Comparison of ENCODE assay signal across 1 cellular context in the genomic region with DNA sequence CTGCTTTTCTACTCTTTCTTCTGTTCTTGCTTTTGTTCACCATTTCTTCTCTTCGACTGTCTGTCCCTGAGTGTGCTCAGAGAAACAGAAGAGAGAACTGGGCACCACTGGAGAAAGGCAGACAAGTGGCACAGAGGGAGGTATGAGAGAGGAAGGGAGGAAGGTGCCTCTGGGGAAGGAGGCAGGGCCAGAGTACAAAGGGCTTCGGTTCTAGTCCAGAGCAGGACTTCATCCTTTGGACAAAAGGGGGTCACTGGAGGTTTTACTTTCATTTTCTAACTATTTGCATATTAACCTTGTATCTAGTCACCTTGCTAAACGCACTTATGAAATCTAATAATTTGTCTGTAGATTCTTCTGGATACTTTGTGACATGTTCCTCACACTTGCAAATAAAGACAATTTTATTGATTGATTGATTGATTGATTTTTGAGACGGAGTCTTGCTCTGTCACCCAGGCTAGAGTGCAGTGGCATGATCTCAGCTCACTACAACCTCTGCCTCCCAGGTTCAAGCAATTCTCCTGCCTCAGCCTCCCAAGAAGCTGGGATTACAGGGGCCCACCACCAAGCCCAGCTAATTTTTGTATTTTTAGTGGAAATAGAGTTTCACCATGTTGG.
TF ChIP-seq lines count a peak whose summit lies in the region.

No MANE protein-coding gene starts in this region.

TF ChIP-seq in GM23338, 12 proteins besides CTCF, POLR2A, EP300 and RAD21:
- no peak for TF ChIP-seq JUNB (IDR thresholded peaks at IDR 0.05; ENCODE audit: unreplicated experiment)
- no peak for TF ChIP-seq NANOG (IDR thresholded peaks at IDR 0.05; ENCODE audit: borderline replicate concordance)
- no peak for TF ChIP-seq EZH2 (IDR thresholded peaks at IDR 0.05; ENCODE audit: low read depth, unreplicated experiment)
- TF ChIP-seq, protein P1, sequence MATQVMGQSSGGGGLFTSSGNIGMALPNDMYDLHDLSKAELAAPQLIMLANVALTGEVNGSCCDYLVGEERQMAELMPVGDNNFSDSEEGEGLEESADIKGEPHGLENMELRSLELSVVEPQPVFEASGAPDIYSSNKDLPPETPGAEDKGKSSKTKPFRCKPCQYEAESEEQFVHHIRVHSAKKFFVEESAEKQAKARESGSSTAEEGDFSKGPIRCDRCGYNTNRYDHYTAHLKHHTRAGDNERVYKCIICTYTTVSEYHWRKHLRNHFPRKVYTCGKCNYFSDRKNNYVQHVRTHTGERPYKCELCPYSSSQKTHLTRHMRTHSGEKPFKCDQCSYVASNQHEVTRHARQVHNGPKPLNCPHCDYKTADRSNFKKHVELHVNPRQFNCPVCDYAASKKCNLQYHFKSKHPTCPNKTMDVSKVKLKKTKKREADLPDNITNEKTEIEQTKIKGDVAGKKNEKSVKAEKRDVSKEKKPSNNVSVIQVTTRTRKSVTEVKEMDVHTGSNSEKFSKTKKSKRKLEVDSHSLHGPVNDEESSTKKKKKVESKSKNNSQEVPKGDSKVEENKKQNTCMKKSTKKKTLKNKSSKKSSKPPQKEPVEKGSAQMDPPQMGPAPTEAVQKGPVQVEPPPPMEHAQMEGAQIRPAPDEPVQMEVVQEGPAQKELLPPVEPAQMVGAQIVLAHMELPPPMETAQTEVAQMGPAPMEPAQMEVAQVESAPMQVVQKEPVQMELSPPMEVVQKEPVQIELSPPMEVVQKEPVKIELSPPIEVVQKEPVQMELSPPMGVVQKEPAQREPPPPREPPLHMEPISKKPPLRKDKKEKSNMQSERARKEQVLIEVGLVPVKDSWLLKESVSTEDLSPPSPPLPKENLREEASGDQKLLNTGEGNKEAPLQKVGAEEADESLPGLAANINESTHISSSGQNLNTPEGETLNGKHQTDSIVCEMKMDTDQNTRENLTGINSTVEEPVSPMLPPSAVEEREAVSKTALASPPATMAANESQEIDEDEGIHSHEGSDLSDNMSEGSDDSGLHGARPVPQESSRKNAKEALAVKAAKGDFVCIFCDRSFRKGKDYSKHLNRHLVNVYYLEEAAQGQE (IDR thresholded peaks at IDR 0.05; ENCODE audit: unreplicated experiment): no peak
- TF ChIP-seq EZH2phosphoT487 (IDR thresholded peaks at IDR 0.05; ENCODE audit: unreplicated experiment): no peak
- no peak for TF ChIP-seq POLR2AphosphoS5 (IDR thresholded peaks at IDR 0.05; ENCODE audit: low read depth)
- no peak for TF ChIP-seq ZNF331 (CRISPR knock-in tag; IDR thresholded peaks at IDR 0.05; ENCODE audit: low read depth)
- TF ChIP-seq STAT1 (IDR thresholded peaks at IDR 0.05; ENCODE audit: unreplicated experiment): no peak
- no peak for TF ChIP-seq ZNF114 (CRISPR knock-in tag; IDR thresholded peaks at IDR 0.05)
- TF ChIP-seq, protein P2, sequence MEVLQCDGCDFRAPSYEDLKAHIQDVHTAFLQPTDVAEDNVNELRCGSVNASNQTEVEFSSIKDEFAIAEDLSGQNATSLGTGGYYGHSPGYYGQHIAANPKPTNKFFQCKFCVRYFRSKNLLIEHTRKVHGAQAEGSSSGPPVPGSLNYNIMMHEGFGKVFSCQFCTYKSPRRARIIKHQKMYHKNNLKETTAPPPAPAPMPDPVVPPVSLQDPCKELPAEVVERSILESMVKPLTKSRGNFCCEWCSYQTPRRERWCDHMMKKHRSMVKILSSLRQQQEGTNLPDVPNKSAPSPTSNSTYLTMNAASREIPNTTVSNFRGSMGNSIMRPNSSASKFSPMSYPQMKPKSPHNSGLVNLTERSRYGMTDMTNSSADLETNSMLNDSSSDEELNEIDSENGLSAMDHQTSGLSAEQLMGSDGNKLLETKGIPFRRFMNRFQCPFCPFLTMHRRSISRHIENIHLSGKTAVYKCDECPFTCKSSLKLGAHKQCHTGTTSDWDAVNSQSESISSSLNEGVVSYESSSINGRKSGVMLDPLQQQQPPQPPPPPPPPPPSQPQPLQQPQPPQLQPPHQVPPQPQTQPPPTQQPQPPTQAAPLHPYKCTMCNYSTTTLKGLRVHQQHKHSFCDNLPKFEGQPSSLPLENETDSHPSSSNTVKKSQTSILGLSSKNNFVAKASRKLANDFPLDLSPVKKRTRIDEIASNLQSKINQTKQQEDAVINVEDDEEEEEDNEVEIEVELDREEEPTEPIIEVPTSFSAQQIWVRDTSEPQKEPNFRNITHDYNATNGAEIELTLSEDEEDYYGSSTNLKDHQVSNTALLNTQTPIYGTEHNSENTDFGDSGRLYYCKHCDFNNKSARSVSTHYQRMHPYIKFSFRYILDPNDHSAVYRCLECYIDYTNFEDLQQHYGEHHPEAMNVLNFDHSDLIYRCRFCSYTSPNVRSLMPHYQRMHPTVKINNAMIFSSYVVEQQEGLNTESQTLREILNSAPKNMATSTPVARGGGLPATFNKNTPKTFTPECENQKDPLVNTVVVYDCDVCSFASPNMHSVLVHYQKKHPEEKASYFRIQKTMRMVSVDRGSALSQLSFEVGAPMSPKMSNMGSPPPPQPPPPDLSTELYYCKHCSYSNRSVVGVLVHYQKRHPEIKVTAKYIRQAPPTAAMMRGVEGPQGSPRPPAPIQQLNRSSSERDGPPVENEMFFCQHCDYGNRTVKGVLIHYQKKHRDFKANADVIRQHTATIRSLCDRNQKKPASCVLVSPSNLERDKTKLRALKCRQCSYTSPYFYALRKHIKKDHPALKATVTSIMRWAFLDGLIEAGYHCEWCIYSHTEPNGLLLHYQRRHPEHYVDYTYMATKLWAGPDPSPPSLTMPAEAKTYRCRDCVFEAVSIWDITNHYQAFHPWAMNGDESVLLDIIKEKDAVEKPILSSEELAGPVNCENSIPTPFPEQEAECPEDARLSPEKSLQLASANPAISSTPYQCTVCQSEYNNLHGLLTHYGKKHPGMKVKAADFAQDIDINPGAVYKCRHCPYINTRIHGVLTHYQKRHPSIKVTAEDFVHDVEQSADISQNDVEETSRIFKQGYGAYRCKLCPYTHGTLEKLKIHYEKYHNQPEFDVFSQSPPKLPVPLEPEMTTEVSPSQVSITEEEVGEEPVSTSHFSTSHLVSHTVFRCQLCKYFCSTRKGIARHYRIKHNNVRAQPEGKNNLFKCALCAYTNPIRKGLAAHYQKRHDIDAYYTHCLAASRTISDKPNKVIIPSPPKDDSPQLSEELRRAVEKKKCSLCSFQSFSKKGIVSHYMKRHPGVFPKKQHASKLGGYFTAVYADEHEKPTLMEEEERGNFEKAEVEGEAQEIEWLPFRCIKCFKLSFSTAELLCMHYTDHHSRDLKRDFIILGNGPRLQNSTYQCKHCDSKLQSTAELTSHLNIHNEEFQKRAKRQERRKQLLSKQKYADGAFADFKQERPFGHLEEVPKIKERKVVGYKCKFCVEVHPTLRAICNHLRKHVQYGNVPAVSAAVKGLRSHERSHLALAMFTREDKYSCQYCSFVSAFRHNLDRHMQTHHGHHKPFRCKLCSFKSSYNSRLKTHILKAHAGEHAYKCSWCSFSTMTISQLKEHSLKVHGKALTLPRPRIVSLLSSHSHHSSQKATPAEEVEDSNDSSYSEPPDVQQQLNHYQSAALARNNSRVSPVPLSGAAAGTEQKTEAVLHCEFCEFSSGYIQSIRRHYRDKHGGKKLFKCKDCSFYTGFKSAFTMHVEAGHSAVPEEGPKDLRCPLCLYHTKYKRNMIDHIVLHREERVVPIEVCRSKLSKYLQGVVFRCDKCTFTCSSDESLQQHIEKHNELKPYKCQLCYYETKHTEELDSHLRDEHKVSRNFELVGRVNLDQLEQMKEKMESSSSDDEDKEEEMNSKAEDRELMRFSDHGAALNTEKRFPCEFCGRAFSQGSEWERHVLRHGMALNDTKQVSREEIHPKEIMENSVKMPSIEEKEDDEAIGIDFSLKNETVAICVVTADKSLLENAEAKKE (CRISPR knock-in tag; IDR thresholded peaks at IDR 0.05): no peak
- TF ChIP-seq, protein P3, sequence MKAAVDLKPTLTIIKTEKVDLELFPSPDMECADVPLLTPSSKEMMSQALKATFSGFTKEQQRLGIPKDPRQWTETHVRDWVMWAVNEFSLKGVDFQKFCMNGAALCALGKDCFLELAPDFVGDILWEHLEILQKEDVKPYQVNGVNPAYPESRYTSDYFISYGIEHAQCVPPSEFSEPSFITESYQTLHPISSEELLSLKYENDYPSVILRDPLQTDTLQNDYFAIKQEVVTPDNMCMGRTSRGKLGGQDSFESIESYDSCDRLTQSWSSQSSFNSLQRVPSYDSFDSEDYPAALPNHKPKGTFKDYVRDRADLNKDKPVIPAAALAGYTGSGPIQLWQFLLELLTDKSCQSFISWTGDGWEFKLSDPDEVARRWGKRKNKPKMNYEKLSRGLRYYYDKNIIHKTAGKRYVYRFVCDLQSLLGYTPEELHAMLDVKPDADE (IDR thresholded peaks at IDR 0.05): no peak
- TF ChIP-seq CREB1 (CRISPR knock-in tag; IDR thresholded peaks at IDR 0.05; ENCODE audit: low read depth): no peak
